ENCODE assay signal across 1 cellular context in genomic region chr19:57720878-57721277, GRCh38.
TF ChIP-seq lines count a peak whose summit lies in the region.

No MANE protein-coding gene starts in this region.

TF ChIP-seq in K562, 482 proteins besides CTCF, POLR2A, EP300 and RAD21:
- TF ChIP-seq ZNF75A (CRISPR knock-in tag; IDR thresholded peaks at IDR 0.05) (peak; percentile 94), EP400 (IDR thresholded peaks at IDR 0.05) (no peak)
